ENCODE assay signal across 1 cellular context in the genomic region with DNA sequence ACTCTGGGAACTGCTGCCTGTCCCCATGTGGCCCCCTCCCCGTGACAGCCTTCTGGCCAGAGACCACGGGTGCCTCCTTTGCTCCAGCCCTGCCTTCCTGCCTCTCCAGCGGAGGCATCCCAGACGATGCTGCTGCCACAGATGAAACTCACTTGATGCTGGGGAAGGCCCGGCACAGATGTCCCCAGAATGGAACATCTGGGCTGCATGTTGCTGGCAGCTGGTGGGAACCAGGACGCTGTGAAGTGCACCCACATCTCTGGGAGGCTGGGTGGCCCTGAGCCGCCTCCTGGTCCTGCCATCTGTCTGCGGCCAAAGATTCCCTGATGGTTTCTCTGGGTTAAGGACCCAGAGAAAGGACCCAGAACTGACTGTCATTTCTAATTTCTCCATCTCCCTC.
TF ChIP-seq lines count a peak whose summit lies in the region.

No MANE protein-coding gene starts in this region.

TF ChIP-seq in H1, 55 proteins besides CTCF, POLR2A, EP300 and RAD21:
- TF ChIP-seq, protein P1, sequence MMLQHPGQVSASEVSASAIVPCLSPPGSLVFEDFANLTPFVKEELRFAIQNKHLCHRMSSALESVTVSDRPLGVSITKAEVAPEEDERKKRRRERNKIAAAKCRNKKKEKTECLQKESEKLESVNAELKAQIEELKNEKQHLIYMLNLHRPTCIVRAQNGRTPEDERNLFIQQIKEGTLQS (IDR thresholded peaks at IDR 0.05; ENCODE audit: insufficient read depth, low read depth, low read length): no peak
- TF ChIP-seq SIN3A (conservative IDR thresholded peaks at IDR 0.05 in 1 of 2, IDR thresholded peaks at IDR 0.05 in 1 of 2; ENCODE audit: low read depth in 1 of 2, low read length in 2 of 2) (no peak), FOSL1 (IDR thresholded peaks at IDR 0.05; ENCODE audit: insufficient read depth, low read depth, low read length) (no peak), JUND (IDR thresholded peaks at IDR 0.05; ENCODE audit: low read length) (no peak), TAF7 (optimal IDR thresholded peaks at IDR 0.05; ENCODE audit: borderline replicate concordance, low read depth, low read length) (no peak), CHD1 (IDR thresholded peaks at IDR 0.05; ENCODE audit: low read depth, low read length) (no peak), EZH2 (IDR thresholded peaks at IDR 0.05; ENCODE audit: low read depth, low read length, severe bottlenecking) (no peak), HDAC6 (IDR thresholded peaks at IDR 0.05; ENCODE audit: low read depth, low read length) (no peak), CEBPB (IDR thresholded peaks at IDR 0.05; ENCODE audit: low read depth, low read length) (no peak), CBX5 (IDR thresholded peaks at IDR 0.05; ENCODE audit: low read depth, low read length) (no peak), USF2 (IDR thresholded peaks at IDR 0.05; ENCODE audit: low read length) (no peak), TBP (IDR thresholded peaks at IDR 0.05; ENCODE audit: low read depth, low read length) (no peak), GTF2F1 (IDR thresholded peaks at IDR 0.05; ENCODE audit: borderline replicate concordance, low read depth, low read length) (no peak)
